In the genomic region with DNA sequence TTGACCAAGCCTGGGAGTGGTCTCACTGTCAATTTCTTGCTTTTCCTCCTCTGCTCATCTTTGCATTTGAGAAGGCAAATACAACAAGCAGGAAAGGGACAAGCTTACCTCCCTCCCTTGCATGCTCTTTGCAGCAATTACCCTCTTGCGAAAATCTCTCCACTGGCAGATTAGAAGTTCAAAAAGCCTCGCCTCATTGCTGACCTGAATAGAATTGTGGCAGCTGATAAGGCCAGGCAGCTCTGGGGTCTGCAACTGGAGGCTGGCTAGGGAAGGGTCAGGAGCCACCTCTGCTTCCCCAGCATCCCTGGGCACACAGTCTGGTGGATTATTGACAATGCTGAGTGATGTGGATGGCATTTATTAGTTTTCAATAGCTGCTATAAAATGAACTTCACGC, we compare ENCODE assay signal across 35 cellular contexts.
"Had no signal": no experiment of that assay in that cellular context is flagged by ENCODE, and none has a peak within 500 bp of the region (broad histone marks: within the 10 kb centered on the region; RNA-seq: fewer than 3 reads in every experiment).

No MANE protein-coding gene starts in this region.

- H3K36me3 Mint-ChIP-seq: activated CD4-positive, alpha-beta memory T cell treated with anti-CD3 and anti-CD28 coated beads for 36 hours; activated naive CD4-positive, alpha-beta T cell treated with anti-CD3 and anti-CD28 coated beads, Interleukin-2, amount 50 U/mL, for 72 hours had no signal

- H3K27me3 ChIP-seq: adrenal gland, body of pancreas, brain microvascular endothelial cell, breast epithelium had no signal

- H3K4me1 ChIP-seq: adrenal gland, breast epithelium had no signal

- H3K4me1 Mint-ChIP-seq: activated B cell treated with CpG ODN at 0.5 μM for 24 hours; activated CD4-positive, alpha-beta T cell treated with anti-CD3 and anti-CD28 coated beads, Interleukin-2, amount 10 ng/mL, durations not matched to agents 24 days and 14 days; activated T-helper 17 cell treated with anti-CD3 and anti-CD28 coated beads, Interleukin-2, amount 50 U/mL, for 72 hours; central memory CD8-positive, alpha-beta T cell had no signal

- ATAC-seq: activated CD8-positive, alpha-beta T cell treated with anti-CD3 and anti-CD28 coated beads for 36 hours; activated naive CD4-positive, alpha-beta T cell treated with anti-CD3 and anti-CD28 coated beads, Interleukin-2, amount 50 U/mL, for 72 hours; activated T-cell treated with anti-CD3 and anti-CD28 coated beads, Interleukin-2, amount 50 U/mL, for 4 hours; activated T-cell treated with anti-CD3 and anti-CD28 coated beads, Interleukin-2, amount 50 U/mL, for 72 hours; activated T-helper 17 cell treated with anti-CD3 and anti-CD28 coated beads, Interleukin-2, amount 50 U/mL, for 72 hours; body of pancreas had no signal

- H3K27me3 Mint-ChIP-seq: activated B cell treated with CpG ODN at 0.5 μM for 24 hours; activated CD4-positive, alpha-beta memory T cell treated with anti-CD3 and anti-CD28 coated beads for 36 hours; activated CD8-positive, alpha-beta T cell treated with anti-CD3 and anti-CD28 coated beads for 36 hours; activated T-helper 17 cell treated with anti-CD3 and anti-CD28 coated beads, Interleukin-2, amount 50 U/mL, for 72 hours; central memory CD8-positive, alpha-beta T cell had no signal

- H3K4me3 ChIP-seq: adrenal gland, body of pancreas, breast epithelium had no signal

- H3K9me3 Mint-ChIP-seq: activated B cell treated with CpG ODN at 0.5 μM for 24 hours; activated CD4-positive, alpha-beta memory T cell treated with anti-CD3 and anti-CD28 coated beads for 36 hours; activated CD4-positive, alpha-beta T cell treated with anti-CD3 and anti-CD28 coated beads, Interleukin-2, amount 10 ng/mL, durations not matched to agents 24 days and 14 days; activated CD8-positive, alpha-beta T cell treated with anti-CD3 and anti-CD28 coated beads for 36 hours; activated naive CD4-positive, alpha-beta T cell treated with anti-CD3 and anti-CD28 coated beads for 36 hours; activated T-cell treated with anti-CD3 and anti-CD28 coated beads, Interleukin-2, amount 50 U/mL, for 4 hours; activated T-cell treated with anti-CD3 and anti-CD28 coated beads, Interleukin-2, amount 50 U/mL, for 72 hours; activated T-helper 1 cell treated with anti-CD3 and anti-CD28 coated beads, Interleukin-12 subunit alpha, Interleukin-12 subunit beta, Interleukin-2, Interleukin-4 antibody, amounts not matched to agents 30 ng/mL and 10 ng/mL and 1 ng/mL, durations not matched to agents 14 hours and 24 hours and 36 hours; central memory CD8-positive, alpha-beta T cell; T-helper 1 cell treated with Interleukin-12 subunit alpha and Interleukin-12 subunit beta and Interleukin-4 antibody, amounts not matched to agents 30 μg/mL and 1 μg/mL, for 36 hours; T-helper 2 cell treated with Interferon-gamma antibody and Interleukin-4, amounts not matched to agents 5 μg/mL and 100 μg/mL, for 36 hours had no signal

- DNase-seq: activated B cell treated with CpG ODN at 0.5 μM for 24 hours; activated CD4-positive, alpha-beta memory T cell treated with anti-CD3 and anti-CD28 coated beads for 36 hours; activated CD4-positive, alpha-beta T cell treated with anti-CD3 and anti-CD28 coated beads for 4 hours; activated CD4-positive, alpha-beta T cell treated with anti-CD3 and anti-CD28 coated beads, Interleukin-2, amount 10 ng/mL, durations not matched to agents 24 days and 14 days; activated CD4-positive, alpha-beta T cell treated with anti-CD3 and anti-CD28 coated beads, Interleukin-2, amount 50 U/mL, for 1 hour; activated CD4-positive, alpha-beta T cell treated with anti-CD3 and anti-CD28 coated beads, Interleukin-2, amount 50 U/mL, for 4 hours; activated CD4-positive, CD25-positive, alpha-beta regulatory T cell treated with anti-CD3 and anti-CD28 coated beads, Interleukin-2, amount 50 U/mL, for 72 hours; activated CD8-positive, alpha-beta memory T cell treated with anti-CD3 and anti-CD28 coated beads, Interleukin-2, amount 50 U/mL, for 4 hours; activated CD8-positive, alpha-beta T cell treated with anti-CD3 and anti-CD28 coated beads for 36 hours; activated effector memory CD4-positive, alpha-beta T cell treated with anti-CD3 and anti-CD28 coated beads, Interleukin-2, amount 50 U/mL, for 16 hours; activated gamma-delta T cell treated with Interleukin-2 at 50 U/mL for 16 hours; activated naive CD4-positive, alpha-beta T cell; activated naive CD4-positive, alpha-beta T cell treated with anti-CD3 and anti-CD28 coated beads for 36 hours; activated naive CD4-positive, alpha-beta T cell treated with anti-CD3 and anti-CD28 coated beads, Interleukin-2, amount 50 U/mL, for 16 hours; activated T-cell treated with anti-CD3 and anti-CD28 coated beads for 4 hours; activated T-cell treated with anti-CD3 and anti-CD28 coated beads, Interleukin-2, amount 50 U/mL, for 1 hour; activated T-cell treated with anti-CD3 and anti-CD28 coated beads, Interleukin-2, amount 50 U/mL, for 4 hours; activated T-cell treated with anti-CD3 and anti-CD28 coated beads, Interleukin-2, amount 50 U/mL, for 72 hours; adrenal gland; amniotic stem cell; aorta; body of pancreas; brain microvascular endothelial cell; cerebellar nuclear complex; T-helper 1 cell; T-helper 2 cell; T-helper 9 cell had no signal

- H3K27ac Mint-ChIP-seq: activated B cell treated with CpG ODN at 0.5 μM for 24 hours; activated CD4-positive, alpha-beta memory T cell treated with anti-CD3 and anti-CD28 coated beads for 36 hours; activated CD4-positive, alpha-beta T cell treated with anti-CD3 and anti-CD28 coated beads, Interleukin-2, amount 10 ng/mL, durations not matched to agents 24 days and 14 days; activated CD8-positive, alpha-beta T cell treated with anti-CD3 and anti-CD28 coated beads for 36 hours; activated naive CD4-positive, alpha-beta T cell treated with anti-CD3 and anti-CD28 coated beads for 36 hours; activated naive CD4-positive, alpha-beta T cell treated with anti-CD3 and anti-CD28 coated beads, Interleukin-2, amount 50 U/mL, for 72 hours; activated T-cell treated with anti-CD3 and anti-CD28 coated beads, Interleukin-2, amount 50 U/mL, for 72 hours; activated T-helper 1 cell treated with anti-CD3 and anti-CD28 coated beads, Interleukin-12 subunit alpha, Interleukin-12 subunit beta, Interleukin-2, Interleukin-4 antibody, amounts not matched to agents 30 ng/mL and 10 ng/mL and 1 ng/mL, durations not matched to agents 14 hours and 24 hours and 36 hours; activated T-helper 17 cell treated with anti-CD3 and anti-CD28 coated beads, Interleukin-2, amount 50 U/mL, for 72 hours; T-helper 1 cell treated with Interleukin-12 subunit alpha and Interleukin-12 subunit beta and Interleukin-4 antibody, amounts not matched to agents 30 μg/mL and 1 μg/mL, for 36 hours; T-helper 2 cell treated with Interferon-gamma antibody and Interleukin-4, amounts not matched to agents 5 μg/mL and 100 μg/mL, for 36 hours had no signal

- H3K36me3 ChIP-seq: adrenal gland, brain microvascular endothelial cell, breast epithelium had no signal

- H3K4me3 Mint-ChIP-seq: activated B cell treated with CpG ODN at 0.5 μM for 24 hours; activated CD4-positive, alpha-beta memory T cell treated with anti-CD3 and anti-CD28 coated beads for 36 hours; activated CD4-positive, alpha-beta T cell treated with anti-CD3 and anti-CD28 coated beads, Interleukin-2, amount 10 ng/mL, durations not matched to agents 24 days and 14 days; activated CD8-positive, alpha-beta T cell treated with anti-CD3 and anti-CD28 coated beads for 36 hours; activated naive CD4-positive, alpha-beta T cell treated with anti-CD3 and anti-CD28 coated beads for 36 hours; activated T-cell treated with anti-CD3 and anti-CD28 coated beads, Interleukin-2, amount 50 U/mL, for 4 hours; activated T-cell treated with anti-CD3 and anti-CD28 coated beads, Interleukin-2, amount 50 U/mL, for 72 hours; activated T-helper 1 cell treated with anti-CD3 and anti-CD28 coated beads, Interleukin-12 subunit alpha, Interleukin-12 subunit beta, Interleukin-2, Interleukin-4 antibody, amounts not matched to agents 30 ng/mL and 10 ng/mL and 1 ng/mL, durations not matched to agents 14 hours and 24 hours and 36 hours; activated T-helper 17 cell treated with anti-CD3 and anti-CD28 coated beads, Interleukin-2, amount 50 U/mL, for 72 hours; central memory CD8-positive, alpha-beta T cell; T-helper 1 cell treated with Interleukin-12 subunit alpha and Interleukin-12 subunit beta and Interleukin-4 antibody, amounts not matched to agents 30 μg/mL and 1 μg/mL, for 36 hours; T-helper 2 cell treated with Interferon-gamma antibody and Interleukin-4, amounts not matched to agents 5 μg/mL and 100 μg/mL, for 36 hours had no signal

- H3K9me3 ChIP-seq: adrenal gland, body of pancreas, breast epithelium had no signal

- H3K27ac ChIP-seq: adrenal gland, body of pancreas, brain microvascular endothelial cell, breast epithelium, VCaP had no signal
